ENCODE assay signal across 20 cellular contexts in genomic region chr6:56789879-56790278, GRCh38.
DNase-seq lines count a peak whose midpoint lies in the region; ATAC-seq, FAIRE-seq and TF ChIP-seq lines count a peak whose summit lies in the region.
"Had no signal": no experiment of that assay in that cellular context is flagged by ENCODE, and none has a peak within 500 bp of the region (broad histone marks: within the 10 kb centered on the region; RNA-seq: fewer than 3 reads in every experiment).

No MANE protein-coding gene starts in this region.

- peaks cover 72% of the 10 kb centered on the region for H3K4me1 ChIP-seq in DOHH2 (ENCODE audit: control insufficient read depth, low read length)
- peaks cover 19% of the 10 kb centered on the region for H3K4me1 ChIP-seq in OCI-LY3 (ENCODE audit: low read length)
- H3K4me1 ChIP-seq in endothelial cell of umbilical vein (ENCODE audit: control insufficient read depth, extremely low read depth, insufficient read depth, low read length), result no peaks in the 10 kb centered on the region
- peaks cover 7% of the 10 kb centered on the region for H3K4me1 ChIP-seq in mesenchymal stem cell (ENCODE audit: control insufficient read depth, insufficient read depth, low read depth, low read length)

- no peak overlapping the region for H2BK120ac ChIP-seq in mesenchymal stem cell (ENCODE audit: low read depth, low read length)

- H3K36me3 ChIP-seq in DOHH2 (ENCODE audit: control insufficient read depth, low read length) (0 out of 2 replicates have a peak, but pooled peaks cover 3% of the 10 kb centered on the region), OCI-LY3 (replicated peaks; ENCODE audit: low read depth, low read length) (no peaks in the 10 kb centered on the region), endothelial cell of umbilical vein (ENCODE audit: control insufficient read depth in 2 of 2, extremely low read depth in 1 of 2, insufficient read depth in 2 of 2, low read length in 2 of 2) (peaks cover 0 to 2% of the 10 kb centered on the region in 2 experiments), mesenchymal stem cell (ENCODE audit: control insufficient read depth in 1 of 2, insufficient read depth in 2 of 2, low read depth in 1 of 2, low read length in 2 of 2) (peaks cover 6 to 11% of the 10 kb centered on the region in 2 experiments)

- WGBS in mesenchymal stem cell, result 89% methylated on average over 1 of the region's 2 CpGs

- no peaks in the 10 kb centered on the region; the same call in 1 of the 2 replicates for H3F3A ChIP-seq in DOHH2 (ENCODE audit: control insufficient read depth, insufficient read depth)

- no peak overlapping the region for H4K8ac ChIP-seq in mesenchymal stem cell (ENCODE audit: low read length)

- no peak overlapping the region for H3K4ac ChIP-seq in mesenchymal stem cell (ENCODE audit: low read depth in 1 of 2, low read length in 2 of 2)

- peak; percentile 33 for DNase-seq in endothelial cell of umbilical vein (ENCODE audit: low read depth, low spot score)
- no peak for DNase-seq in mesenchymal stem cell
- DNase-seq in stimulated activated CD4-positive, alpha-beta T cell treated with anti-CD3 and anti-CD28 coated beads, Interleukin-2, amount 100 ng/mL, for 48 hours, result no peak
- DNase-seq: C1 segment of cervical spinal cord, DMS 273 treated with DMSO at 0.1 percent for 48 hours, EL, GM23248, HCEC 1CT, NCI-H1417 treated with DMSO at 0.1 percent for 48 hours, NCI-H1930, NCI-H446, NCI-H82, SHP77 treated with DMSO at 0.1 percent for 48 hours had no signal

- H3K9me3 ChIP-seq in DOHH2 (ENCODE audit: control insufficient read depth, insufficient read depth, low read length) (no peaks in the 10 kb centered on the region; the same call in 1 of the 2 replicates), OCI-LY3 (ENCODE audit: insufficient read depth, low read length) (no peaks in the 10 kb centered on the region), endothelial cell of umbilical vein (replicated peaks; ENCODE audit: control insufficient read depth, insufficient read depth, low read length) (no peaks in the 10 kb centered on the region), mesenchymal stem cell (ENCODE audit: control insufficient read depth, low read length) (no peaks in the 10 kb centered on the region)

- H3K27me3 ChIP-seq in DOHH2 (ENCODE audit: control insufficient read depth, low read length) (no peaks in the 10 kb centered on the region), OCI-LY3 (ENCODE audit: low read depth, low read length) (no peaks in the 10 kb centered on the region), endothelial cell of umbilical vein (ENCODE audit: control insufficient read depth in 2 of 2, insufficient read depth in 2 of 2, low read length in 2 of 2) (no peaks in the 10 kb centered on the region), mesenchymal stem cell (ENCODE audit: control insufficient read depth in 1 of 2, insufficient read depth in 1 of 2, low read length in 2 of 2) (no peaks in the 10 kb centered on the region)

- CTCF ChIA-PET in endothelial cell of umbilical vein (lab: Charles Lee), result interaction anchor here (1.2 kb wide), 1 partner anchor 61 kb away, joined by 3 read pairs; no protein-coding TSS in a partner anchor

- H4K91ac ChIP-seq in mesenchymal stem cell (ENCODE audit: low read length), result no peak overlapping the region

- no peaks in the 10 kb centered on the region for H4K20me1 ChIP-seq in DOHH2 (ENCODE audit: control insufficient read depth, insufficient read depth, low read depth, low read length)
- no peaks in the 10 kb centered on the region for H4K20me1 ChIP-seq in OCI-LY3 (ENCODE audit: insufficient read depth, low read length)
- H4K20me1 ChIP-seq in endothelial cell of umbilical vein (replicated peaks; ENCODE audit: control insufficient read depth, extremely low read depth, insufficient read depth, low read length), result no peaks in the 10 kb centered on the region

- dilution Hi-C loops in endothelial cell of umbilical vein (cut with MboI; ENCODE audit: extremely low pct_ligation_motif_present, low sequenced_read_pairs), result no loop called here

- no peak overlapping the region for H2BK12ac ChIP-seq in mesenchymal stem cell (ENCODE audit: low read length in 2 of 2)

- H2AK5ac ChIP-seq in mesenchymal stem cell (ENCODE audit: low read length, severe bottlenecking), result no peak overlapping the region

- POLR2A ChIA-PET in endothelial cell of umbilical vein (lab: Charles Lee), result no interaction called here

- BruUV-seq in endothelial cell of umbilical vein (replicated peaks; lab: Mats Ljungman, UMichigan), result no TSS peak

- H3K27ac ChIP-seq in DOHH2 (ENCODE audit: low read depth, low read length), result peak overlapping the region; percentile 51
- no peak overlapping the region for H3K27ac ChIP-seq in OCI-LY3 (ENCODE audit: low read length)
- H3K27ac ChIP-seq in endothelial cell of umbilical vein (ENCODE audit: insufficient read depth, low read depth, low read length), result no peak overlapping the region
- peak overlapping the region; percentile 59 for H3K27ac ChIP-seq in mesenchymal stem cell (ENCODE audit: low read length, poor library complexity, severe bottlenecking)
- H3K27ac ChIP-seq: GM23248 had no signal

- FAIRE-seq in endothelial cell of umbilical vein (lab: Jason Lieb, UNC), result no peak
- FAIRE-seq: A204.1 had no signal

- H3K79me2 ChIP-seq in DOHH2 (ENCODE audit: control insufficient read depth, low read length) (peaks cover 63% of the 10 kb centered on the region), OCI-LY3 (ENCODE audit: low read length) (no peaks in the 10 kb centered on the region), endothelial cell of umbilical vein (ENCODE audit: control insufficient read depth, insufficient read depth, low read length) (peaks cover 42% of the 10 kb centered on the region)

- H3K23ac ChIP-seq in mesenchymal stem cell (ENCODE audit: low read length in 2 of 2), result no peak overlapping the region

- H2AFZ ChIP-seq in OCI-LY3 (ENCODE audit: low read depth, low read length), result no peak overlapping the region
- no peak overlapping the region for H2AFZ ChIP-seq in endothelial cell of umbilical vein (ENCODE audit: low read depth, low read length)
- no peak overlapping the region for H2AFZ ChIP-seq in mesenchymal stem cell (ENCODE audit: low read depth, low read length)
- H2AFZ ChIP-seq: GM23248 had no signal

- TF ChIP-seq POLR2A in endothelial cell of umbilical vein (IDR thresholded peaks at IDR 0.05; ENCODE audit: low read depth, low read length), result no peak

- H3K18ac ChIP-seq in mesenchymal stem cell (ENCODE audit: low read depth in 1 of 2, low read length in 2 of 2), result no peak overlapping the region

- no peak overlapping the region for H2BK5ac ChIP-seq in mesenchymal stem cell (ENCODE audit: low read depth, low read length, poor library complexity, severe bottlenecking)

- ATAC-seq in GM19397 (IDR thresholded peaks at IDR 0.05; ENCODE audit: unreplicated experiment) (no peak), HG03135 (IDR thresholded peaks at IDR 0.05; ENCODE audit: unreplicated experiment) (no peak), HG02588 (IDR thresholded peaks at IDR 0.05; ENCODE audit: unreplicated experiment) (no peak)
- ATAC-seq: SK-N-SH treated with all-trans-retinoic acid at 6 μM for 48 hours had no signal

- peaks cover 4% of the 10 kb centered on the region for H3K9me1 ChIP-seq in endothelial cell of umbilical vein (replicated peaks; ENCODE audit: control insufficient read depth, extremely low read depth, insufficient read depth, low read length)

- intact Hi-C loops in endothelial cell of umbilical vein (cut with micrococcal nuclease), result no loop called here

- no peak for TF ChIP-seq CTCF in DOHH2 (IDR thresholded peaks at IDR 0.05; ENCODE audit: low read depth, low read length, poor library complexity, severe bottlenecking)
- TF ChIP-seq CTCF in OCI-LY3 (IDR thresholded peaks at IDR 0.05; ENCODE audit: low read depth, low read length), result no peak
- no peak for TF ChIP-seq CTCF in endothelial cell of umbilical vein (IDR thresholded peaks at IDR 0.05; ENCODE audit: extremely low read depth in 1 of 2, insufficient read depth in 1 of 2, low read depth in 1 of 2, low read length in 2 of 2)

- peaks cover 4% of the 10 kb centered on the region for H3K79me1 ChIP-seq in mesenchymal stem cell (replicated peaks; ENCODE audit: low read length, poor library complexity, severe bottlenecking)

- H3K4me2 ChIP-seq in DOHH2 (ENCODE audit: low read length), result peak overlapping the region; percentile 58
- H3K4me2 ChIP-seq in OCI-LY3 (ENCODE audit: low read length), result peak overlapping the region; percentile 11; the same call in 1 of the 2 replicates
- H3K4me2 ChIP-seq in endothelial cell of umbilical vein (ENCODE audit: insufficient read depth, low read length), result no peak overlapping the region
- no peak overlapping the region for H3K4me2 ChIP-seq in mesenchymal stem cell (ENCODE audit: low read length, poor library complexity, severe bottlenecking)

- no peak overlapping the region for H2BK15ac ChIP-seq in mesenchymal stem cell (ENCODE audit: low read depth, poor library complexity, severe bottlenecking)

- H3K9me2 ChIP-seq in DOHH2 (replicated peaks; ENCODE audit: control insufficient read depth, low read length), result no peaks in the 10 kb centered on the region

- H3K14ac ChIP-seq in mesenchymal stem cell (ENCODE audit: low read length in 2 of 2), result no peak overlapping the region

- no peak overlapping the region for H3K9ac ChIP-seq in OCI-LY3 (ENCODE audit: low read length)
- no peak overlapping the region for H3K9ac ChIP-seq in endothelial cell of umbilical vein (replicated peaks; ENCODE audit: extremely low read depth, insufficient read depth, low read length)
- H3K9ac ChIP-seq in mesenchymal stem cell (ENCODE audit: low read length), result no peak overlapping the region
- H3K9ac ChIP-seq: GM23248 had no signal

- H3K4me3 ChIP-seq in DOHH2 (ENCODE audit: low read length) (peak overlapping the region; percentile 10), OCI-LY3 (ENCODE audit: low read length) (no peak overlapping the region), endothelial cell of umbilical vein (replicated peaks in 1 of 3; ENCODE audit: insufficient read depth in 1 of 3, low read depth in 1 of 3, low read length in 3 of 3) (no peak overlapping the region), mesenchymal stem cell (ENCODE audit: insufficient read depth in 1 of 2, low read depth in 1 of 2, low read length in 2 of 2) (no peak overlapping the region)
- H3K4me3 ChIP-seq: GM23248 had no signal

TF ChIP-seq in endothelial cell of umbilical vein, 7 proteins besides CTCF, POLR2A, EP300 and RAD21:
- no peak for TF ChIP-seq GATA2 (IDR thresholded peaks at IDR 0.05; ENCODE audit: insufficient read depth, insufficient read length, low read depth, low read length)
- TF ChIP-seq JUN (IDR thresholded peaks at IDR 0.05; ENCODE audit: borderline replicate concordance, insufficient read depth, insufficient read length, low read depth), result no peak
- TF ChIP-seq MYC (IDR thresholded peaks at IDR 0.05; ENCODE audit: low read depth, low read length), result no peak
- TF ChIP-seq FOS (IDR thresholded peaks at IDR 0.05; ENCODE audit: borderline replicate concordance, insufficient read depth, low read length), result no peak

Comparison
In these comparisons a context has a peak if more than half of its experiments do, and no peak if none do; other contexts are left out.
1. H3K27ac ChIP-seq: peak in DOHH2 (single experiment) and mesenchymal stem cell (single experiment); none in OCI-LY3 (single experiment) and endothelial cell of umbilical vein (single experiment).
2. H3K4me2 ChIP-seq: peak in DOHH2 (single experiment) and OCI-LY3 (single experiment); none in endothelial cell of umbilical vein (single experiment) and mesenchymal stem cell (single experiment).